In genomic region chr2:25324905-25325592, GRCh38 we compare ENCODE assay signal across 11 cellular contexts. TPM values are rescaled to one million over a fixed set of nuclear protein-coding genes. Genes with fewer than 3 reads are reported as not detected.
DNase-seq lines count a peak whose midpoint lies in the region; ATAC-seq and TF ChIP-seq lines count a peak whose summit lies in the region.
"Had no signal": no experiment of that assay in that cellular context is flagged by ENCODE, and none has a peak within 500 bp of the region (broad histone marks: within the 10 kb centered on the region; RNA-seq: fewer than 3 reads in every experiment).

No MANE protein-coding gene starts in this region.

- H3K36me3 ChIP-seq in CD4-positive, CD25-positive, alpha-beta regulatory T cell (ENCODE audit: control insufficient read depth, insufficient read depth, low read length): peaks cover 15% of the 10 kb centered on the region

- H3K36me3 Mint-ChIP-seq in CD4-positive, CD25-positive, alpha-beta regulatory T cell: peaks cover 20% of the 10 kb centered on the region
- H3K36me3 Mint-ChIP-seq in T-cell: peaks cover 24% of the 10 kb centered on the region
- H3K36me3 Mint-ChIP-seq in chondrocyte (ENCODE audit: low read depth): peaks cover 17% of the 10 kb centered on the region

- intact Hi-C loops in sciatic nerve (cut with DNase I): no loop called here

- H3K4me3 Mint-ChIP-seq in CD4-positive, CD25-positive, alpha-beta regulatory T cell: peak overlapping the region in 1 of 4 donors; percentile 50
- no peak overlapping the region for H3K4me3 Mint-ChIP-seq in T-cell
- no peak overlapping the region for H3K4me3 Mint-ChIP-seq in chondrocyte (ENCODE audit: unreplicated experiment)

- H3K27ac ChIP-seq in CD4-positive, CD25-positive, alpha-beta regulatory T cell (ENCODE audit: insufficient read depth, low read length, poor library complexity, severe bottlenecking): no peak overlapping the region

- ATAC-seq in CD4-positive, CD25-positive, alpha-beta regulatory T cell (ENCODE audit: low read depth in 2 of 2): no peak
- ATAC-seq in T-cell (replicated peaks in 1 of 4) (no peak), sciatic nerve (peak; percentile 59), GM18517 (IDR thresholded peaks at IDR 0.05; ENCODE audit: unreplicated experiment) (no peak)

- POLR2A ChIA-PET in T-cell (lab: Charles Lee): no interaction called here

- H3K4me3 ChIP-seq in CD4-positive, CD25-positive, alpha-beta regulatory T cell (ENCODE audit: low read depth, low read length): no peak overlapping the region
- H3K4me3 ChIP-seq in fibroblast of the aortic adventitia (ENCODE audit: low read depth, low read length): no peak overlapping the region

- peaks cover 0 to 20% (median 3%) of the 10 kb centered on the region in 7 donors for H3K9me3 Mint-ChIP-seq in CD4-positive, CD25-positive, alpha-beta regulatory T cell
- H3K9me3 Mint-ChIP-seq in T-cell (peaks cover 0 to 17% (median 4%) of the 10 kb centered on the region in 3 donors), chondrocyte (ENCODE audit: low read depth) (peaks cover 11% of the 10 kb centered on the region)

- CTCF ChIA-PET in T-cell (lab: Charles Lee): no interaction called here

- no peak for DNase-seq in CD4-positive, CD25-positive, alpha-beta regulatory T cell
- DNase-seq in T-cell (peak in 1 of 34 experiments; percentile 22), fibroblast of the aortic adventitia (ENCODE audit: low read depth) (peak; percentile 77), sciatic nerve (ENCODE audit: low spot score) (no peak), chondrocyte (ENCODE audit: low spot score) (no peak), ureter (ENCODE audit: low spot score) (no peak), DMS79 (lab: John Stamatoyannopoulos, UW) (no peak)
- DNase-seq: DND-41; effector memory CD4-positive, alpha-beta T cell; NCI-H1092 treated with DMSO at 0.1 percent for 48 hours had no signal

- H3K4me1 ChIP-seq in CD4-positive, CD25-positive, alpha-beta regulatory T cell (ENCODE audit: control insufficient read depth, insufficient read depth, low read length, poor library complexity, severe bottlenecking): peaks cover 25% of the 10 kb centered on the region

- H3K4me1 Mint-ChIP-seq in CD4-positive, CD25-positive, alpha-beta regulatory T cell: peaks cover 23 to 70% (median 39%) of the 10 kb centered on the region in 4 donors
- H3K4me1 Mint-ChIP-seq in T-cell (peaks cover 53 to 62% (median 53%) of the 10 kb centered on the region in 3 donors), chondrocyte (ENCODE audit: low read depth) (peaks cover 15% of the 10 kb centered on the region)

- H3K27me3 ChIP-seq in CD4-positive, CD25-positive, alpha-beta regulatory T cell (ENCODE audit: control insufficient read depth, insufficient read depth, low read length): no peaks in the 10 kb centered on the region

- H3K27me3 Mint-ChIP-seq in CD4-positive, CD25-positive, alpha-beta regulatory T cell: no peaks in the 10 kb centered on the region
- H3K27me3 Mint-ChIP-seq in T-cell (no peaks in the 10 kb centered on the region), chondrocyte (ENCODE audit: low read depth) (no peaks in the 10 kb centered on the region)

- H3K27ac Mint-ChIP-seq in CD4-positive, CD25-positive, alpha-beta regulatory T cell: peak overlapping the region in 2 of 3 donors; percentile 73 to 80
- H3K27ac Mint-ChIP-seq in T-cell (peak overlapping the region; percentile 27 to 90), chondrocyte (ENCODE audit: unreplicated experiment) (no peak overlapping the region)

- TF ChIP-seq CTCF in fibroblast of the aortic adventitia (IDR thresholded peaks at IDR 0.05; ENCODE audit: insufficient read depth, low read length) (no peak), chondrocyte (IDR thresholded peaks at IDR 0.05) (no peak)

- H3K9me3 ChIP-seq in CD4-positive, CD25-positive, alpha-beta regulatory T cell (ENCODE audit: control insufficient read depth in 2 of 2, low read length in 2 of 2): peaks cover 11% of the 10 kb centered on the region in 2 experiments

RNA-seq across cellular contexts. Expression of gene DNMT3A, which starts 16.7 kb away (rescaled TPM):
- 81.0 TPM for total RNA-seq in CD4-positive, CD25-positive, alpha-beta regulatory T cell
- 10 to 100 TPM in 3 of 4 donors, 1 to 10 TPM in 1; 8.1 to 14.4 (median 11.9) TPM for polyA plus RNA-seq in CD4-positive, CD25-positive, alpha-beta regulatory T cell
- total RNA-seq in T-cell (100 to 1,000 TPM in 1 of 5 donors, 10 to 100 TPM in 4; 78.7 to 125 (median 93.2) TPM), fibroblast of the aortic adventitia (ENCODE audit: low replicate concordance) (10.8 and 11.9 TPM in 2 replicates), sciatic nerve (35.0 TPM), chondrocyte (43.9 to 56.7 TPM (median 45.4 TPM) in 3 replicates), ureter (40.1 TPM)
